25 cellular contexts compared by ENCODE assay signal in genomic region chr9:92234503-92234902, GRCh38.
"Had no signal": no experiment of that assay in that cellular context is flagged by ENCODE, and none has a peak within 500 bp of the region (broad histone marks: within the 10 kb centered on the region; RNA-seq: fewer than 3 reads in every experiment).

No MANE protein-coding gene starts in this region.

- H3K9me3 Mint-ChIP-seq: activated CD4-positive, alpha-beta memory T cell treated with anti-CD3 and anti-CD28 coated beads for 36 hours; activated CD4-positive, alpha-beta T cell treated with anti-CD3 and anti-CD28 coated beads, Interleukin-2, amount 10 ng/mL, durations not matched to agents 24 days and 14 days; activated naive CD4-positive, alpha-beta T cell treated with anti-CD3 and anti-CD28 coated beads, Interleukin-2, amount 50 U/mL, for 24 hours; activated naive CD8-positive, alpha-beta T cell treated with anti-CD3 and anti-CD28 coated beads, Interleukin-2, amount 50 U/mL, for 24 hours; activated T-cell treated with anti-CD3 and anti-CD28 coated beads, Interleukin-2, amount 50 U/mL, for 24 hours; dendritic cell treated with granulocyte-macrophage colony-stimulating factor and Interleukin-4, amounts not matched to agents 40 ng/mL and 50 ng/mL, for 4 days; nephron; type B pancreatic cell had no signal

- DNase-seq: activated CD4-positive, alpha-beta memory T cell treated with anti-CD3 and anti-CD28 coated beads for 36 hours; activated CD4-positive, alpha-beta T cell treated with anti-CD3 and anti-CD28 coated beads, Interleukin-2, amount 10 ng/mL, durations not matched to agents 24 days and 14 days; activated CD4-positive, CD25-positive, alpha-beta regulatory T cell treated with anti-CD3 and anti-CD28 coated beads, Interleukin-2, amount 50 U/mL, for 72 hours; activated CD8-positive, alpha-beta memory T cell treated with anti-CD3 and anti-CD28 coated beads, Interleukin-2, amount 50 U/mL, for 4 hours; activated gamma-delta T cell; activated naive CD8-positive, alpha-beta T cell treated with anti-CD3 and anti-CD28 coated beads, Interleukin-2, amount 50 U/mL, for 24 hours; activated T-cell treated with anti-CD3 and anti-CD28 coated beads, Interleukin-2, amount 50 U/mL, for 24 hours; amygdala; caudate nucleus; endodermal cell; foreskin melanocyte; mammary epithelial cell; ovary; stimulated activated CD4-positive, alpha-beta T cell treated with anti-CD3 and anti-CD28 coated beads, Interleukin-12 subunit alpha, Interleukin-12 subunit beta, amount 100 ng/mL, for 4 hours; stimulated activated CD4-positive, alpha-beta T cell treated with anti-CD3 and anti-CD28 coated beads, Interleukin-4, amount 100 ng/mL, for 1 hour; stimulated activated naive CD8-positive, alpha-beta T cell treated with anti-CD3 and anti-CD28 coated beads, Interleukin-15, Interleukin-2, amounts not matched to agents 100 U/mL and 50 U/mL, for 24 hours; T-helper 2 cell; uterus had no signal

- ATAC-seq: activated naive CD8-positive, alpha-beta T cell treated with anti-CD3 and anti-CD28 coated beads, Interleukin-2, amount 50 U/mL, for 24 hours; sciatic nerve; stimulated activated naive CD8-positive, alpha-beta T cell treated with anti-CD3 and anti-CD28 coated beads, Interleukin-15, Interleukin-2, amounts not matched to agents 100 U/mL and 50 U/mL, for 24 hours had no signal

- FAIRE-seq: islet of Langerhans had no signal

- H3K27ac Mint-ChIP-seq: activated CD4-positive, alpha-beta memory T cell treated with anti-CD3 and anti-CD28 coated beads for 36 hours; activated naive CD4-positive, alpha-beta T cell treated with anti-CD3 and anti-CD28 coated beads, Interleukin-2, amount 50 U/mL, for 24 hours; activated naive CD8-positive, alpha-beta T cell treated with anti-CD3 and anti-CD28 coated beads, Interleukin-2, amount 50 U/mL, for 24 hours; activated T-cell treated with anti-CD3 and anti-CD28 coated beads, Interleukin-2, amount 50 U/mL, for 24 hours; dendritic cell treated with granulocyte-macrophage colony-stimulating factor and Interleukin-4, amounts not matched to agents 40 ng/mL and 50 ng/mL, for 4 days; endodermal cell; nephron; progenitor cell of endocrine pancreas; type B pancreatic cell had no signal

- H3K4me3 Mint-ChIP-seq: activated CD4-positive, alpha-beta memory T cell treated with anti-CD3 and anti-CD28 coated beads for 36 hours; activated CD4-positive, alpha-beta T cell treated with anti-CD3 and anti-CD28 coated beads, Interleukin-2, amount 10 ng/mL, durations not matched to agents 24 days and 14 days; activated naive CD4-positive, alpha-beta T cell treated with anti-CD3 and anti-CD28 coated beads, Interleukin-2, amount 50 U/mL, for 24 hours; activated naive CD8-positive, alpha-beta T cell treated with anti-CD3 and anti-CD28 coated beads, Interleukin-2, amount 50 U/mL, for 24 hours; activated T-cell treated with anti-CD3 and anti-CD28 coated beads, Interleukin-2, amount 50 U/mL, for 24 hours; dendritic cell treated with granulocyte-macrophage colony-stimulating factor and Interleukin-4, amounts not matched to agents 40 ng/mL and 50 ng/mL, for 4 days; endodermal cell; nephron; type B pancreatic cell had no signal

- H3K27me3 Mint-ChIP-seq: activated CD4-positive, alpha-beta memory T cell treated with anti-CD3 and anti-CD28 coated beads for 36 hours; activated CD4-positive, alpha-beta T cell treated with anti-CD3 and anti-CD28 coated beads, Interleukin-2, amount 10 ng/mL, durations not matched to agents 24 days and 14 days; activated naive CD4-positive, alpha-beta T cell treated with anti-CD3 and anti-CD28 coated beads, Interleukin-2, amount 50 U/mL, for 24 hours; activated naive CD8-positive, alpha-beta T cell treated with anti-CD3 and anti-CD28 coated beads, Interleukin-2, amount 50 U/mL, for 24 hours; activated T-cell treated with anti-CD3 and anti-CD28 coated beads, Interleukin-2, amount 50 U/mL, for 24 hours; dendritic cell treated with granulocyte-macrophage colony-stimulating factor and Interleukin-4, amounts not matched to agents 40 ng/mL and 50 ng/mL, for 4 days; progenitor cell of endocrine pancreas; type B pancreatic cell had no signal

- H3K4me1 Mint-ChIP-seq: activated naive CD4-positive, alpha-beta T cell treated with anti-CD3 and anti-CD28 coated beads, Interleukin-2, amount 50 U/mL, for 24 hours; activated naive CD8-positive, alpha-beta T cell treated with anti-CD3 and anti-CD28 coated beads, Interleukin-2, amount 50 U/mL, for 24 hours; endodermal cell; nephron had no signal
